Comparison of ENCODE assay signal across 8 cellular contexts in the genomic region with DNA sequence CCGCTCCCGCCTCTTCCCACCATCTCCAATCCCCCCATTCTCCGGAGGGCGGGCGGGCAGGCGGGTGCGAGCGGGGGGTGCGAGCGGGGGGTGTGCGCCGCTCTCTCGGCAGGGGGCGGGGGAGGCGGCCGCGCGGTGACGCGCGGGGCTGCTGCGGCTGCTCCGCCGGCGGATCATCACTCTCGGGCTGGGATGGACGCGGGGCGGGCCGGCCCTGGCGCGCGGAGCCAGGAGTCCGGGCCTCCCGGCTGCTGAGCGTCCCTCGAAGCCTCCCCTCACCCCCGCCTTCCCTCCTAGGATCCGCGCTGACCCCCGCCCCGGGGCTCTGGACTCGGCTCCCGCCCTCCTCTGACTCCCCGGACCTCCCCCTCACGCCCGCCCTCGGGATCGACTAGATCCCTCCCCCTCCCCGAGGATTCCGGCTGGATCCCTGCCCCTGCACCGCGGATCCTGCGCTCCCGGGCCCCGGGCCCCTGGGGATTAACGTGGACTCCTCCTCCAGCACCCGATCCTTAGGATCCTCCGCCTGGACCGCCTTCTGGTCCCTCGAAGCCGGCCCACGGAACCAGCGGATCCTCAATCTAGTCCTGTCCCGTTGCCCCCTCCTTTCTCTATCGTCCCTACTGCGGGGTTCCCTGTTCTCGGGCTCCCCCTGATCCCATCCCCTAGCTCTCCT. TPM values are rescaled to one million over a fixed set of nuclear protein-coding genes. Genes with fewer than 3 reads are reported as not detected.
DNase-seq lines count a peak whose midpoint lies in the region; ATAC-seq, FAIRE-seq and TF ChIP-seq lines count a peak whose summit lies in the region.

No MANE protein-coding gene starts in this region.

- H3K9me3 ChIP-seq in CD4-positive, alpha-beta T cell (ENCODE audit: control insufficient read depth, low read length): no peaks in the 10 kb centered on the region
- no peaks in the 10 kb centered on the region for H3K9me3 ChIP-seq in OCI-LY3 (ENCODE audit: insufficient read depth, low read length)
- H3K9me3 ChIP-seq in adrenal gland (replicated peaks in 1 of 3): no peaks in the 10 kb centered on the region
- H3K9me3 ChIP-seq in iPS DF 6.9 (ENCODE audit: control insufficient read depth, insufficient read depth, low read length): no peaks in the 10 kb centered on the region
- no peaks in the 10 kb centered on the region for H3K9me3 ChIP-seq in small intestine (ENCODE audit: control insufficient read depth, low read depth)

- H3K4me1 Mint-ChIP-seq in CD4-positive, alpha-beta T cell (ENCODE audit: low read depth): peaks cover 28% of the 10 kb centered on the region

- peak; percentile 54 to 61 for TF ChIP-seq POLR2A in adrenal gland (IDR thresholded peaks at IDR 0.05)

- TF ChIP-seq CTCF in CD4-positive, alpha-beta T cell (IDR thresholded peaks at IDR 0.05): no peak
- TF ChIP-seq CTCF in OCI-LY3 (IDR thresholded peaks at IDR 0.05; ENCODE audit: low read depth, low read length) (no peak), adrenal gland (IDR thresholded peaks at IDR 0.05) (peak in 2 of 6 experiments; percentile 8 to 19)

- FAIRE-seq in small intestine (lab: Jason Lieb, UNC): no peak

- 0 to 2% (median 1%) methylated on average over 10 to 66 of the region's 68 CpGs for WGBS in adrenal gland, 4 donors
- no CpG with 5 or more reads among the region's 68 CpGs for WGBS in iPS DF 6.9 (ENCODE audit: insufficient coverage, insufficient read length)
- 0 to 1% (median 1%) methylated on average over 34 to 68 of the region's 68 CpGs for WGBS in small intestine, 3 donors

- peak in 6 of 10 experiments; percentile 18 to 76 (median 64) for DNase-seq in CD4-positive, alpha-beta T cell
- peak; percentile 51 for DNase-seq in GOT3 (lab: John Stamatoyannopoulos, UW)
- peak; percentile 52 to 84 (median 71) for DNase-seq in adrenal gland
- no peak for DNase-seq in iPS DF 6.9 (ENCODE audit: low read depth, low spot score)
- DNase-seq in small intestine: no peak
- DNase-seq in NK-92 treated with Interleukin-12 subunit alpha and Interleukin-12 subunit beta, amount 100 ng/mL, for 24 hours (lab: John Stamatoyannopoulos, UW): no peak
- DNase-seq in NCI-H2107 (lab: John Stamatoyannopoulos, UW): no peak

- no peaks in the 10 kb centered on the region for H4K20me1 ChIP-seq in OCI-LY3 (ENCODE audit: insufficient read depth, low read length)

- peak overlapping the region; percentile 98 for H3K4me3 Mint-ChIP-seq in CD4-positive, alpha-beta T cell

- CTCF ChIA-PET in CD4-positive, alpha-beta T cell (lab: Charles Lee): interaction anchor here (0.8 to 2.6 kb wide), 5 partner anchors 11 to 675 kb away, joined by 4 to 18 read pairs (median 6); a partner anchor contains a TSS

- intact Hi-C loops in CD4-positive, alpha-beta T cell (cut with DNase I, micrococcal nuclease): loop anchor here (1.0 to 10.0 kb wide), 4 partner anchors 11 to 79 kb away; a partner anchor contains a TSS
- intact Hi-C loops in adrenal gland (cut with DNase I): no loop called here

- H3K4me3 ChIP-seq in OCI-LY3 (ENCODE audit: low read length) (peak overlapping the region; percentile 83), adrenal gland (peak overlapping the region in 3 of 4 donors; percentile 29 to 88 (median 68)), iPS DF 6.9 (ENCODE audit: low read length) (peak overlapping the region; percentile 72; the same call in 1 of the 2 replicates), small intestine (ENCODE audit: low read depth in 1 of 2, low read length in 2 of 2) (peak overlapping the region; percentile 38 to 62)

- peak overlapping the region; percentile 69; the same call in 1 of the 2 replicates for H2AFZ ChIP-seq in OCI-LY3 (ENCODE audit: low read depth, low read length)

- H3K27me3 ChIP-seq in CD4-positive, alpha-beta T cell (ENCODE audit: control insufficient read depth, insufficient read depth, low read length): no peaks in the 10 kb centered on the region
- H3K27me3 ChIP-seq in OCI-LY3 (ENCODE audit: low read depth, low read length) (peaks cover 5% of the 10 kb centered on the region; the same call in 1 of the 2 replicates), adrenal gland (no peaks in the 10 kb centered on the region), iPS DF 6.9 (ENCODE audit: control insufficient read depth, insufficient read depth, low read length) (no peaks in the 10 kb centered on the region), small intestine (ENCODE audit: control insufficient read depth in 2 of 2, insufficient read depth in 2 of 2, low read length in 2 of 2) (no peaks in the 10 kb centered on the region)

- H3K36me3 ChIP-seq in OCI-LY3 (replicated peaks; ENCODE audit: low read depth, low read length): no peaks in the 10 kb centered on the region
- no peaks in the 10 kb centered on the region for H3K36me3 ChIP-seq in adrenal gland (replicated peaks in 1 of 2)
- peaks cover 12% of the 10 kb centered on the region for H3K36me3 ChIP-seq in iPS DF 6.9 (ENCODE audit: control insufficient read depth, insufficient read depth, low read length)
- H3K36me3 ChIP-seq in small intestine (ENCODE audit: control insufficient read depth in 2 of 2, insufficient read depth in 2 of 2, low read length in 2 of 2): no peaks in the 10 kb centered on the region

- POLR2A ChIA-PET in CD4-positive, alpha-beta T cell (lab: Charles Lee): interaction anchor here (0.6 to 2.9 kb wide), 24 partner anchors 9 to 369 kb away, joined by 3 to 37 read pairs (median 6); a partner anchor contains a TSS

- no peaks in the 10 kb centered on the region for H3K27me3 Mint-ChIP-seq in CD4-positive, alpha-beta T cell

- peak overlapping the region; percentile 87 for H3K27ac Mint-ChIP-seq in CD4-positive, alpha-beta T cell

- H3K79me2 ChIP-seq in OCI-LY3 (ENCODE audit: low read length): no peaks in the 10 kb centered on the region

- peak; percentile 50 for ATAC-seq in CD4-positive, alpha-beta T cell (ENCODE audit: poor library complexity)

- H3K27ac ChIP-seq in CD4-positive, alpha-beta T cell (ENCODE audit: low read depth, low read length): no peak overlapping the region
- H3K27ac ChIP-seq in OCI-LY3 (ENCODE audit: low read length) (peak overlapping the region; percentile 63), adrenal gland (peak overlapping the region in 4 of 5 donors; percentile 32 to 93 (median 88)), iPS DF 6.9 (ENCODE audit: low read length) (no peak overlapping the region), small intestine (ENCODE audit: low read depth in 1 of 2, low read length in 1 of 2) (peak overlapping the region in 1 of 2 donors; percentile 85)

- peaks cover 9% of the 10 kb centered on the region for H3K36me3 Mint-ChIP-seq in CD4-positive, alpha-beta T cell (ENCODE audit: low read depth)

- no peaks in the 10 kb centered on the region for H3K9me3 Mint-ChIP-seq in CD4-positive, alpha-beta T cell

- peaks cover 10% of the 10 kb centered on the region for H3K4me1 ChIP-seq in OCI-LY3 (ENCODE audit: low read length)
- peaks cover 7 to 15% of the 10 kb centered on the region in 2 donors for H3K4me1 ChIP-seq in adrenal gland (replicated peaks in 1 of 2)
- H3K4me1 ChIP-seq in iPS DF 6.9 (ENCODE audit: control insufficient read depth, insufficient read depth, low read length): peaks cover 2% of the 10 kb centered on the region
- H3K4me1 ChIP-seq in small intestine (ENCODE audit: control insufficient read depth in 2 of 2, insufficient read depth in 1 of 2, low read depth in 1 of 2, low read length in 1 of 2): peaks cover 0 to 7% of the 10 kb centered on the region in 2 donors

- H3K9ac ChIP-seq in OCI-LY3 (ENCODE audit: low read length): peak overlapping the region; percentile 68

- peak overlapping the region; percentile 85 for H3K4me2 ChIP-seq in OCI-LY3 (ENCODE audit: low read length)

RNA-seq across cellular contexts. Expression of a gene that starts 1.0 kb away (rescaled TPM):
- 10 to 100 TPM; 29.0 to 29.4 TPM for total RNA-seq in CD4-positive, alpha-beta T cell
- total RNA-seq in adrenal gland: 100 to 1,000 TPM in 3 of 8 donors, 10 to 100 TPM in 5; 52.9 to 205 (median 89.0) TPM
- 100 to 1,000 TPM in 2 of 3 donors, 10 to 100 TPM in 1; 48.5 to 334 (median 254) TPM for polyA plus RNA-seq in adrenal gland
- polyA plus RNA-seq in small intestine: 100 to 1,000 TPM; 193 to 771 (median 521) TPM

RNA-seq across cellular contexts. Expression of a gene that starts 2.8 kb away (rescaled TPM):
- total RNA-seq in CD4-positive, alpha-beta T cell: 1 to 10 TPM; 7.6 to 8.4 TPM
- total RNA-seq in adrenal gland: 10 to 100 TPM in 6 of 8 donors, 1 to 10 TPM in 2; 5.5 to 34.8 (median 16.6) TPM
- polyA plus RNA-seq in adrenal gland (10 to 100 TPM in 2 of 3 donors, 1 to 10 TPM in 1; 7.7 to 44.6 (median 28.1) TPM), small intestine (1 to 10 TPM in 1 of 3 donors, under 1 TPM in 2; 0.22 to 4.6 (median 0.54) TPM)

RNA-seq across cellular contexts. Expression of a gene that starts 10.6 kb away (rescaled TPM):
- total RNA-seq in CD4-positive, alpha-beta T cell: 10 to 100 TPM; 66.3 to 70.3 TPM
- total RNA-seq in adrenal gland: 10 to 100 TPM; 12.3 to 34.5 (median 27.9) TPM
- 10 to 100 TPM; 13.2 to 42.5 (median 32.9) TPM for polyA plus RNA-seq in adrenal gland
- polyA plus RNA-seq in small intestine: 10 to 100 TPM in 2 of 3 donors, 1 to 10 TPM in 1; 6.3 to 18.0 (median 14.1) TPM

RNA-seq across cellular contexts. Expression of a gene that starts 15.2 kb away (rescaled TPM):
- total RNA-seq in CD4-positive, alpha-beta T cell: not detected
- not detected for total RNA-seq in adrenal gland
- not detected for polyA plus RNA-seq in adrenal gland
- polyA plus RNA-seq in small intestine: not detected

RNA-seq across cellular contexts. Expression of a gene that starts 20.5 kb away (rescaled TPM):
- total RNA-seq in CD4-positive, alpha-beta T cell: not detected
- total RNA-seq in adrenal gland: not detected
- polyA plus RNA-seq in adrenal gland (not detected), small intestine (not detected)

Comparison
In these comparisons a context has a peak if more than half of its experiments do, and no peak if none do; other contexts are left out.
1. DNase-seq: peak in CD4-positive, alpha-beta T cell (6 of 10), GOT3 (single experiment) and adrenal gland (7 of 7); none in iPS DF 6.9 (single experiment), small intestine (single experiment), NK-92 treated with Interleukin-12 subunit alpha and Interleukin-12 subunit beta, amount 100 ng/mL, for 24 hours (single experiment) and NCI-H2107 (single experiment).
2. H3K27ac ChIP-seq: peak in OCI-LY3 (single experiment) and adrenal gland (4 of 5); none in CD4-positive, alpha-beta T cell (single experiment) and iPS DF 6.9 (single experiment).
3. intact Hi-C loops: an anchor here in CD4-positive, alpha-beta T cell (1.0 to 10.0 kb wide); none called in adrenal gland.
4. Peak in every context shown above with its lines, with median percentiles within 50 percentile points of each other: H3K4me3 ChIP-seq.